Comparison of ENCODE assay signal across 5 cellular contexts in the genomic region with DNA sequence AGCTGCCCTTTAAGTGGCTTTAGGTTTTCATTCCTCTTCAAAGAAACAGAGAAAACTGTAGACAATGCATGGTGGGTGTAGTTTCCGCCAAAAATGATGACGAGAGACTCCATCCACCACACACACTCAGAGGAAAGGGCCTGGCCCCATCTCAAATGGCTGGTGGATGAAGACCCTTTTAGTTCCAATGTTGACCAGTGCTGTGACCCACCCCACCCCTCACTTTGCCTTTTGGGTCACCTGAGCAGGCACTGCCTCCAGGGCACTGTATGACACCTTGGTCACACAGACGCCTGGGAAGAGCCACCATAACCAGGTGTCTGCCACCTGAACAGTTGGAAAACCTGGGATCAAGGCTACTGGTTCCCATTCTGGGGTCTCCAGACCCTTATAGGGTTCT.
"Had no signal": no experiment of that assay in that cellular context is flagged by ENCODE, and none has a peak within 500 bp of the region (broad histone marks: within the 10 kb centered on the region; RNA-seq: fewer than 3 reads in every experiment).

No MANE protein-coding gene starts in this region.

- H3K27ac Mint-ChIP-seq: HFFc6 had no signal

- H3K4me1 Mint-ChIP-seq: IgD-negative memory B cell had no signal

- H3K4me3 Mint-ChIP-seq: HFFc6 had no signal

- DNase-seq: GM23248, GOT3, H7, HFFc6 had no signal
